16 cellular contexts compared by ENCODE assay signal in genomic region chr20:8780926-8781325, GRCh38.
"Had no signal": no experiment of that assay in that cellular context is flagged by ENCODE, and none has a peak within 500 bp of the region (broad histone marks: within the 10 kb centered on the region; RNA-seq: fewer than 3 reads in every experiment).

No MANE protein-coding gene starts in this region.

- H3K9me3 ChIP-seq: body of pancreas, esophagus muscularis mucosa, psoas muscle, right lobe of liver, transverse colon, vagina had no signal

- ATAC-seq: activated CD4-positive, CD25-positive, alpha-beta regulatory T cell treated with anti-CD3 and anti-CD28 coated beads, Interleukin-2, amount 50 U/mL, for 24 hours; body of pancreas; psoas muscle; right lobe of liver; stimulated activated naive CD8-positive, alpha-beta T cell treated with anti-CD3 and anti-CD28 coated beads, Interleukin-15, Interleukin-2, amounts not matched to agents 100 U/mL and 50 U/mL, for 24 hours had no signal

- H3K4me3 ChIP-seq: body of pancreas, coronary artery, esophagus muscularis mucosa, lung, psoas muscle, right lobe of liver, smooth muscle cell, transverse colon, vagina had no signal

- H3K4me2 ChIP-seq: smooth muscle cell had no signal

- FAIRE-seq: islet of Langerhans had no signal

- H3K27ac ChIP-seq: body of pancreas, coronary artery, esophagus muscularis mucosa, psoas muscle, right lobe of liver, transverse colon, vagina had no signal

- H3K4me1 ChIP-seq: body of pancreas, psoas muscle, right lobe of liver, vagina had no signal

- DNase-seq: activated CD4-positive, alpha-beta T cell treated with anti-CD3 and anti-CD28 coated beads, Interleukin-2, amount 50 U/mL, for 1 hour; activated naive CD8-positive, alpha-beta T cell treated with anti-CD3 and anti-CD28 coated beads for 36 hours; amygdala; body of pancreas; midbrain; psoas muscle; right lobe of liver; stimulated activated naive CD8-positive, alpha-beta T cell treated with anti-CD3 and anti-CD28 coated beads, Interleukin-15, Interleukin-2, amounts not matched to agents 100 U/mL and 50 U/mL, for 24 hours; transverse colon had no signal
